8 cellular contexts compared by ENCODE assay signal in the genomic region with DNA sequence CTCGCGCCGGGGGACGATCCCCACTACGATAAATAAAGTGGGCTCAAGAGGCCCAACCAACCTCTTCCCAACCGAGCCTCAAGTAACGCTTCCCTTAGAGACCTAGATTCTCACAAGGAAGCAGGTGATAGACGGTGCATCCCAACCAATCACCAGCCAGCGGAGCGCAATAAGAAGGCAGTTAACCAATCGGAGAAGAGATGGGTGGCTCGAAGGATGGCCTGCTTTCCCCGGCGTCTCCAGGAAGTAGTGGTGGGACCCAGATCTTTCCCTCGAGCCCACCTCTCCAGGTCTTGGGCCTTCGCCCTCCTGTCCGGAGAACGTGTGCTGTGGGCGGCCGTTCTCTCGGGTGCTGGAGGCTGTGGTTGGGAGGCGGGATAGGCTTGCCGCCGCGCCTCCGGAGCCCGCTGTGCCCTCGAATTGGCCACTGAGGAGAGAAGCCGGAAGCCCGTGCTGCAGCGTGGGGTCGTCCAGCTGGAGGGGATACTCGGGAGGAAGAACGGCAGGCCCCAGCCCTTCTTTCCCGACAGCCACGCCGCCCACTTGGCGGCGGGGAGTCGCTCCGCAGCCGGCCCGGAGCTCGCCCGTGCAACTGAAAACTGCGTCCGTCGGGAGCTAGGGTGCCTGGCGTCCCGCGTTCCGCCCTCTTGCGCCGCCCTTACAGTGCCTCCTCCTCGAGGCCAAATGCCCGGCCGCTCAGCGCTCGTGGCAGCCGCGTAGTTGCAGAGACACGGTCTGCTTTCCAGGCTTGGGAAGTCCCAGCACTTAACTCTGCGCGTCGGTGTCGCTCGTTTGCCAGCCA. TPM values are rescaled to one million over a fixed set of nuclear protein-coding genes. Genes with fewer than 3 reads are reported as not detected.
DNase-seq lines count a peak whose midpoint lies in the region; ATAC-seq and TF ChIP-seq lines count a peak whose summit lies in the region.

A gene (minus strand): TSS at position 594 of the 802 bp plus-strand sequence. CDS start 2,665 bp downstream, outside the sequence.

- H3K36me3 Mint-ChIP-seq in activated naive CD4-positive, alpha-beta T cell treated with anti-CD3 and anti-CD28 coated beads, Interleukin-2, amount 50 U/mL, for 72 hours = peaks cover 25 to 36% of the 10 kb centered on the region in 2 donors

- DNase-seq in GM10248 (ENCODE audit: extremely low spot score) (peak; percentile 97), NCI-H1092 treated with DMSO at 0.1 percent for 48 hours (lab: John Stamatoyannopoulos, UW) (peak; percentile 98), SKM-1 (lab: John Stamatoyannopoulos, UW; ENCODE audit: unreplicated experiment) (peak; percentile 97), glomerular endothelial cell (ENCODE audit: extremely low read depth, low read depth, low spot score) (peak; percentile 98), occipital lobe (lab: John Stamatoyannopoulos, UW) (peak; percentile 92)
- peak; percentile 82 to 92 for DNase-seq in activated naive CD4-positive, alpha-beta T cell treated with anti-CD3 and anti-CD28 coated beads, Interleukin-2, amount 50 U/mL, for 72 hours (ENCODE audit: low spot score in 2 of 2)

- ATAC-seq in HG02610 (IDR thresholded peaks at IDR 0.05; ENCODE audit: unreplicated experiment) = peak; percentile 98
- ATAC-seq in activated naive CD4-positive, alpha-beta T cell treated with anti-CD3 and anti-CD28 coated beads, Interleukin-2, amount 50 U/mL, for 72 hours = peak; percentile 96 to 98

- H3K27ac ChIP-seq in temporal lobe (ENCODE audit: low read depth, low read length) = peak within 1 kb of the TSS; percentile 88

- TF ChIP-seq CTCF in GM10248 (IDR thresholded peaks at IDR 0.05; ENCODE audit: control extremely low read depth, extremely low read depth, low read depth, missing control alignments) = no peak

- peak within 1 kb of the TSS; percentile 90 to 99 for H3K27ac Mint-ChIP-seq in activated naive CD4-positive, alpha-beta T cell treated with anti-CD3 and anti-CD28 coated beads, Interleukin-2, amount 50 U/mL, for 72 hours

- POLR2A ChIA-PET in GM10248 (lab: Yijun Ruan, JAX) = interaction anchor here (0.8 kb wide), 1 partner anchor 32 kb away, joined by 4 read pairs; no protein-coding TSS in a partner anchor

- no peaks in the 10 kb centered on the region for H3K9me3 Mint-ChIP-seq in activated naive CD4-positive, alpha-beta T cell treated with anti-CD3 and anti-CD28 coated beads, Interleukin-2, amount 50 U/mL, for 72 hours

- CTCF ChIA-PET in GM10248 (lab: Yijun Ruan, JAX) = interaction anchor here (1.5 to 4.0 kb wide), 2 partner anchors 31 to 36 kb away, joined by 4 to 28 read pairs; no protein-coding TSS in a partner anchor

RNA-seq across cellular contexts. Expression of the gene that starts here (rescaled TPM):
- 10 to 100 TPM; 32.7 to 35.1 TPM for total RNA-seq in activated naive CD4-positive, alpha-beta T cell treated with anti-CD3 and anti-CD28 coated beads, Interleukin-2, amount 50 U/mL, for 72 hours
- total RNA-seq in glomerular endothelial cell = 23.7 and 26.5 TPM in 2 replicates
- total RNA-seq in occipital lobe = 28.5 TPM
- total RNA-seq in temporal lobe = 16.2 TPM

Comparison
In these comparisons a context has a peak if more than half of its experiments do, and no peak if none do; other contexts are left out.
1. Peak in every context shown above with its lines: DNase-seq, ATAC-seq and H3K27ac ChIP-seq.